ENCODE assay signal across 8 cellular contexts in genomic region chr11:123742334-123742733, GRCh38. TPM values are rescaled to one million over a fixed set of nuclear protein-coding genes. Genes with fewer than 3 reads are reported as not detected.
DNase-seq lines count a peak whose midpoint lies in the region; ATAC-seq and TF ChIP-seq lines count a peak whose summit lies in the region.

No MANE protein-coding gene starts in this region.

- no peaks in the 10 kb centered on the region for H3K9me3 ChIP-seq in CD4-positive, alpha-beta memory T cell (ENCODE audit: control insufficient read depth in 1 of 2, low read length in 2 of 2)
- H3K9me3 ChIP-seq in neural progenitor cell (ENCODE audit: low read depth): no peaks in the 10 kb centered on the region

- DNase-seq in CD4-positive, alpha-beta memory T cell: peak in 1 of 5 donors; percentile 4
- DNase-seq in NCI-H82 treated with DMSO at 0.1 percent for 48 hours (lab: John Stamatoyannopoulos, UW; ENCODE audit: unreplicated experiment) (peak; percentile 39), dorsolateral prefrontal cortex (peak in 1 of 10 donors; percentile 3), neural progenitor cell (ENCODE audit: low spot score) (peak; percentile 11), T-helper 9 cell (no peak)

- POLR2A ChIA-PET in CD4-positive, alpha-beta memory T cell (lab: Charles Lee; ENCODE audit: partially characterized antibody): no interaction called here

- H3F3A ChIP-seq in neural progenitor cell (ENCODE audit: low read depth): peaks cover 18% of the 10 kb centered on the region

- H3K36me3 Mint-ChIP-seq in CD4-positive, alpha-beta memory T cell: peaks cover 4 to 32% of the 10 kb centered on the region in 2 donors
- peaks cover 18% of the 10 kb centered on the region for H3K36me3 Mint-ChIP-seq in neural progenitor cell

- peak overlapping the region; percentile 97 for H2AFZ ChIP-seq in neural progenitor cell (replicated peaks)

- H3K9ac ChIP-seq in neural progenitor cell: peak overlapping the region; percentile 16

- TF ChIP-seq CTCF in dorsolateral prefrontal cortex (IDR thresholded peaks at IDR 0.05 in 54 of 56, conservative IDR thresholded peaks at IDR 0.05 in 2 of 56; ENCODE audit: low read depth in 1 of 56, partially characterized antibody in 56 of 56) (no peak), neural progenitor cell (IDR thresholded peaks at IDR 0.05) (no peak)

- peak overlapping the region; percentile 70 to 80 for H3K4me3 ChIP-seq in CD4-positive, alpha-beta memory T cell (ENCODE audit: low read length in 2 of 2)
- peak overlapping the region; percentile 71 to 98 (median 90) for H3K4me3 ChIP-seq in dorsolateral prefrontal cortex
- H3K4me3 ChIP-seq in neural progenitor cell: peak overlapping the region; percentile 97

- H3K27ac Mint-ChIP-seq in CD4-positive, alpha-beta memory T cell: peak overlapping the region; percentile 81 to 98 (median 96)
- peak overlapping the region; percentile 89 for H3K27ac Mint-ChIP-seq in neural progenitor cell

- peaks cover 22 to 51% (median 34%) of the 10 kb centered on the region in 4 donors for H3K4me1 Mint-ChIP-seq in CD4-positive, alpha-beta memory T cell
- H3K4me1 Mint-ChIP-seq in neural progenitor cell: peaks cover 18% of the 10 kb centered on the region

- peaks cover 27% of the 10 kb centered on the region for H3K4me1 ChIP-seq in CD4-positive, alpha-beta memory T cell (ENCODE audit: insufficient read depth, low read length)
- peaks cover 24% of the 10 kb centered on the region for H3K4me1 ChIP-seq in neural progenitor cell

- CTCF ChIA-PET in CD4-positive, alpha-beta memory T cell (lab: Charles Lee; ENCODE audit: partially characterized antibody): no interaction called here

- peak overlapping the region; percentile 69 for H3K27ac ChIP-seq in CD4-positive, alpha-beta memory T cell (ENCODE audit: low read depth, low read length)
- H3K27ac ChIP-seq in dorsolateral prefrontal cortex: peak overlapping the region in 51 of 59 donors; percentile 1 to 91 (median 80)
- H3K27ac ChIP-seq in neural progenitor cell: no peak overlapping the region

- H3K4me2 ChIP-seq in neural progenitor cell: peak overlapping the region; percentile 90

- H3K27me3 ChIP-seq in CD4-positive, alpha-beta memory T cell (ENCODE audit: insufficient read depth, low read length): no peaks in the 10 kb centered on the region
- H3K27me3 ChIP-seq in dorsolateral prefrontal cortex (no peaks in the 10 kb centered on the region), neural progenitor cell (no peaks in the 10 kb centered on the region)

- H3K79me2 ChIP-seq in neural progenitor cell (ENCODE audit: low read depth): peaks cover 41% of the 10 kb centered on the region

- H3K36me3 ChIP-seq in CD4-positive, alpha-beta memory T cell (ENCODE audit: insufficient read depth, low read length): no peaks in the 10 kb centered on the region
- H3K36me3 ChIP-seq in neural progenitor cell: peaks cover 12% of the 10 kb centered on the region

- H3K27me3 Mint-ChIP-seq in CD4-positive, alpha-beta memory T cell: peaks cover 0 to 3% of the 10 kb centered on the region in 2 donors
- peaks cover 8% of the 10 kb centered on the region for H3K27me3 Mint-ChIP-seq in neural progenitor cell (ENCODE audit: insufficient read depth, low read depth)

- H4K20me1 ChIP-seq in neural progenitor cell (ENCODE audit: low read depth): peaks cover 10% of the 10 kb centered on the region

- intact Hi-C loops in CD4-positive, alpha-beta memory T cell (cut with micrococcal nuclease): loop anchor here (5.0 to 10.0 kb wide), 2 partner anchors 372 to 1210 kb away; partner anchors contain the start of genes CCDC15 and VWA5A
- intact Hi-C loops in dorsolateral prefrontal cortex (cut with DNase I): no loop called here

- ATAC-seq in GM21528 (IDR thresholded peaks at IDR 0.05; ENCODE audit: low FRiP score, unreplicated experiment): no peak
- no peak for ATAC-seq in HG03354 (IDR thresholded peaks at IDR 0.05; ENCODE audit: poor library complexity, severe bottlenecking, unreplicated experiment)
- no peak for ATAC-seq in HG02840 (IDR thresholded peaks at IDR 0.05; ENCODE audit: low FRiP score, unreplicated experiment)

- H3K9me3 Mint-ChIP-seq in CD4-positive, alpha-beta memory T cell: no peaks in the 10 kb centered on the region
- H3K9me3 Mint-ChIP-seq in neural progenitor cell: peaks cover 6% of the 10 kb centered on the region

- peak overlapping the region; percentile 91 to 99 (median 98) for H3K4me3 Mint-ChIP-seq in CD4-positive, alpha-beta memory T cell
- H3K4me3 Mint-ChIP-seq in neural progenitor cell: peak overlapping the region; percentile 90

RNA-seq across cellular contexts. Expression of gene ZNF202, which starts 0.9 kb away (rescaled TPM):
- 10 to 100 TPM; 17.4 to 21.6 TPM for total RNA-seq in CD4-positive, alpha-beta memory T cell
- polyA plus RNA-seq in CD4-positive, alpha-beta memory T cell: 1 to 10 TPM; 1.9 to 8.5 TPM
- total RNA-seq in dorsolateral prefrontal cortex: 10 to 100 TPM in 109 of 120 experiments, 1 to 10 TPM in 11; 7.8 to 23.0 (median 12.8) TPM
- 15.5 and 16.4 TPM in 2 replicates for total RNA-seq in neural progenitor cell (ENCODE audit: low replicate concordance)

RNA-seq across cellular contexts. Expression of gene OR6X1, which starts 12.0 kb away (rescaled TPM):
- not detected for total RNA-seq in CD4-positive, alpha-beta memory T cell
- polyA plus RNA-seq in CD4-positive, alpha-beta memory T cell: not detected
- total RNA-seq in dorsolateral prefrontal cortex (not detected), neural progenitor cell (ENCODE audit: low replicate concordance) (not detected in 2 replicates)
